Comparison of ENCODE assay signal across 8 cellular contexts in genomic region chr1:92538413-92539061, GRCh38. TPM values are rescaled to one million over a fixed set of nuclear protein-coding genes. Genes with fewer than 3 reads are reported as not detected.
DNase-seq lines count a peak whose midpoint lies in the region; ATAC-seq, FAIRE-seq and TF ChIP-seq lines count a peak whose summit lies in the region.

No MANE protein-coding gene starts in this region.

- no peak overlapping the region for H3K9ac ChIP-seq in kidney (ENCODE audit: low read length in 2 of 2)

- WGBS in heart right ventricle, 2 donors: 91 to 97% methylated on average over 2 of the region's 2 CpGs

- TF ChIP-seq POLR2A in GM12891 (IDR thresholded peaks at IDR 0.05; ENCODE audit: low read depth, low read length): peak; percentile 79

- peak; percentile 50 for ATAC-seq in GM21423 (IDR thresholded peaks at IDR 0.05; ENCODE audit: unreplicated experiment)
- ATAC-seq in HG03520 (IDR thresholded peaks at IDR 0.05; ENCODE audit: unreplicated experiment): peak; percentile 37
- ATAC-seq in central memory CD8-positive, alpha-beta T cell (replicated peaks; ENCODE audit: extremely low read depth, poor library complexity, severe bottlenecking): peak; percentile 12
- ATAC-seq in heart right ventricle: no peak

- H3K36me3 ChIP-seq in heart right ventricle (peaks cover 0 to 8% (median 0%) of the 10 kb centered on the region in 9 donors), kidney (ENCODE audit: control insufficient read depth in 1 of 2, insufficient read depth in 2 of 2, low read length in 2 of 2) (no peaks in the 10 kb centered on the region)

- H3K27me3 ChIP-seq in heart right ventricle: no peaks in the 10 kb centered on the region

- H3K9me3 Mint-ChIP-seq in central memory CD8-positive, alpha-beta T cell: no peaks in the 10 kb centered on the region

- peak overlapping the region; percentile 79 for H3K27ac Mint-ChIP-seq in central memory CD8-positive, alpha-beta T cell (ENCODE audit: low read depth)

- H3K4me3 Mint-ChIP-seq in central memory CD8-positive, alpha-beta T cell: peak overlapping the region; percentile 35

- H3K4me1 Mint-ChIP-seq in central memory CD8-positive, alpha-beta T cell: peaks cover 25% of the 10 kb centered on the region

- H3K27ac ChIP-seq in heart right ventricle: peak overlapping the region in 1 of 10 donors; percentile 55
- H3K27ac ChIP-seq in kidney (ENCODE audit: low read depth in 2 of 2, low read length in 2 of 2): no peak overlapping the region

- no peaks in the 10 kb centered on the region for H3K27me3 Mint-ChIP-seq in central memory CD8-positive, alpha-beta T cell

- DNase-seq in GM12891 (ENCODE audit: insufficient read length, low spot score): no peak
- no peak for DNase-seq in central memory CD8-positive, alpha-beta T cell (ENCODE audit: low spot score in 2 of 2)
- DNase-seq in heart right ventricle: no peak
- no peak for DNase-seq in kidney
- DNase-seq in hypothalamus (lab: John Stamatoyannopoulos, UW): no peak
- DNase-seq in HUDEP-2 (lab: John Stamatoyannopoulos, UW; ENCODE audit: unreplicated experiment in 76 of 76): no peak

- H3K4me3 ChIP-seq in heart right ventricle (no peak overlapping the region), kidney (ENCODE audit: low read length in 2 of 2) (no peak overlapping the region)

- TF ChIP-seq CTCF in heart right ventricle (IDR thresholded peaks at IDR 0.05): no peak
- no peak for TF ChIP-seq CTCF in kidney (IDR thresholded peaks at IDR 0.05; ENCODE audit: borderline replicate concordance, extremely low read depth, insufficient read depth)

- peaks cover 1% of the 10 kb centered on the region for H3K36me3 Mint-ChIP-seq in central memory CD8-positive, alpha-beta T cell (ENCODE audit: insufficient read depth)

- intact Hi-C loops in heart right ventricle (cut with DNase I): no loop called here
- intact Hi-C loops in kidney (cut with DNase I): no loop called here

- H3K4me1 ChIP-seq in heart right ventricle (peaks cover 0 to 28% (median 0%) of the 10 kb centered on the region in 9 donors), kidney (ENCODE audit: control insufficient read depth in 1 of 2, insufficient read depth in 1 of 2, low read depth in 1 of 2, low read length in 2 of 2) (peaks cover 0 to 3% of the 10 kb centered on the region in 2 donors)

- FAIRE-seq in GM12891 (lab: Jason Lieb, UNC) (peak; percentile 75), kidney (lab: Jason Lieb, UNC) (no peak)

- H3K9me3 ChIP-seq in heart right ventricle (peaks cover 0 to 10% (median 0%) of the 10 kb centered on the region in 11 donors), kidney (ENCODE audit: control insufficient read depth in 1 of 2, low read length in 2 of 2) (no peaks in the 10 kb centered on the region)

TF ChIP-seq in GM12891, 5 proteins besides CTCF, POLR2A, EP300 and RAD21:
- TF ChIP-seq PAX5 (IDR thresholded peaks at IDR 0.05; ENCODE audit: insufficient read depth, low read length, severe bottlenecking): no peak
- no peak for TF ChIP-seq SPI1 (IDR thresholded peaks at IDR 0.05; ENCODE audit: low read depth, low read length)
- no peak for TF ChIP-seq TAF1 (IDR thresholded peaks at IDR 0.05; ENCODE audit: low read depth, low read length)
- TF ChIP-seq POU2F2 (IDR thresholded peaks at IDR 0.05; ENCODE audit: low read depth, low read length): 0 out of 2 replicates have a peak, but pooled peaks have one; percentile 5
- peak; percentile 64; the same call in 1 of the 2 replicates for TF ChIP-seq POLR2AphosphoS5 (IDR thresholded peaks at IDR 0.05; ENCODE audit: low read depth, low read length)

RNA-seq across cellular contexts. Expression of gene GFI1, which starts 51.8 kb away (rescaled TPM):
- polyA plus RNA-seq in GM12891 (2012; ENCODE audit: low read depth, missing spikeins): 5.7 TPM
- total RNA-seq in heart right ventricle: 1 to 10 TPM in 1 of 10 donors, under 1 TPM in 6, not detected in 3; 0.10 to 1.3 (median 0.18) TPM
- under 1 TPM; 0.09 to 0.15 TPM for polyA plus RNA-seq in heart right ventricle
- total RNA-seq in kidney: 3.8 TPM
- 0.17 TPM for polyA plus RNA-seq in kidney (ENCODE audit: insufficient read depth, low read depth, low replicate concordance)

Comparison
In these comparisons a context has a peak if more than half of its experiments do, and no peak if none do; other contexts are left out.
1. ATAC-seq: peak in GM21423 (single experiment), HG03520 (single experiment) and central memory CD8-positive, alpha-beta T cell (single experiment); none in heart right ventricle (0 of 8).